ENCODE assay signal across 16 cellular contexts in the genomic region with DNA sequence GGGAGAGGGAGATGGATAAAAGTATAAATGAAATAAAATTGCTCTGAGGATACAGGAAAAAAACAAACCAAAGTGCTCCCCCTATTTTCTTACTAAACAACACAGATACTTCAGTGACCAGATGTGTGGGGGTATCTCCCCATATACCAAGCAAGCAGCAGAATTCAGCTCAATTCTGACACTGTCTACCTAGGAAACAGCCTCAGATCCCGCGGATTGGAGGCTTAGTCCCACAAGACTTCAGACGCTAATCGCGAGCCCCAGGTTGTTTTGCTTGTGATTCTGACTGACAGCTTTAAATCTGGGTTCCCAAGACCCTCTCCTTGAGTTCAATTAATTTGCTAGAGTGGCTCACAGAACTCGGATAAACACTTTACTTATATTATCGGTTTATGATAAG. TPM values are rescaled to one million over a fixed set of nuclear protein-coding genes. Genes with fewer than 3 reads are reported as not detected.
DNase-seq lines count a peak whose midpoint lies in the region; ATAC-seq, FAIRE-seq and TF ChIP-seq lines count a peak whose summit lies in the region.
"Had no signal": no experiment of that assay in that cellular context is flagged by ENCODE, and none has a peak within 500 bp of the region (broad histone marks: within the 10 kb centered on the region; RNA-seq: fewer than 3 reads in every experiment).

No MANE protein-coding gene starts in this region.

- intact Hi-C loops in left ventricle myocardium inferior (cut with micrococcal nuclease), result no loop called here
- intact Hi-C loops in left cardiac atrium (cut with DNase I), result loop anchor here in 1 of 2 donors (2.0 kb wide), 1 partner anchor 16 kb away; no protein-coding TSS in a partner anchor
- intact Hi-C loops in kidney (cut with DNase I), result no loop called here
- intact Hi-C loops in vagina (cut with DNase I), result no loop called here

- H3K27ac ChIP-seq in left ventricle myocardium inferior (replicated peaks) (peak overlapping the region; percentile 93), kidney (ENCODE audit: low read depth in 2 of 2, low read length in 2 of 2) (no peak overlapping the region), vagina (peak overlapping the region; percentile 91)
- H3K27ac ChIP-seq: neural progenitor cell had no signal

- ATAC-seq in left cardiac atrium, result no peak
- ATAC-seq: activated T-cell treated with anti-CD3 and anti-CD28 coated beads, Interleukin-2, amount 50 U/mL, for 72 hours had no signal

- FAIRE-seq in kidney (lab: Jason Lieb, UNC), result no peak
- FAIRE-seq: GM12891, GM19239 had no signal

- H3K27me3 ChIP-seq in left ventricle myocardium inferior (ENCODE audit: low read depth) (no peaks in the 10 kb centered on the region), vagina (no peaks in the 10 kb centered on the region)
- H3K27me3 ChIP-seq: neural progenitor cell had no signal

- H3K4me3 ChIP-seq in left ventricle myocardium inferior, result no peak overlapping the region
- H3K4me3 ChIP-seq in kidney (ENCODE audit: low read length in 2 of 2), result no peak overlapping the region
- no peak overlapping the region for H3K4me3 ChIP-seq in vagina
- H3K4me3 ChIP-seq: coronary artery, neural progenitor cell had no signal

- no peak for TF ChIP-seq POLR2A in vagina (IDR thresholded peaks at IDR 0.05)

- H3K9ac ChIP-seq in kidney (ENCODE audit: low read length in 2 of 2), result no peak overlapping the region
- H3K9ac ChIP-seq: neural progenitor cell had no signal

- H3K4me1 ChIP-seq in left ventricle myocardium inferior, result peaks cover 39% of the 10 kb centered on the region
- H3K4me1 ChIP-seq in kidney (ENCODE audit: control insufficient read depth in 1 of 2, insufficient read depth in 1 of 2, low read depth in 1 of 2, low read length in 2 of 2), result peaks cover 21 to 25% of the 10 kb centered on the region in 2 donors
- peaks cover 49% of the 10 kb centered on the region for H3K4me1 ChIP-seq in vagina

- DNase-seq in left ventricle myocardium inferior (no peak), left cardiac atrium (no peak), SK-N-DZ (ENCODE audit: low spot score) (peak; percentile 50), kidney (peak; percentile 7), vagina (ENCODE audit: extremely low spot score in 2 of 2) (no peak), SW 1271 (lab: John Stamatoyannopoulos, UW) (no peak), SHP77 (lab: John Stamatoyannopoulos, UW) (no peak)
- DNase-seq in activated CD4-positive, CD25-positive, alpha-beta regulatory T cell treated with anti-CD3 and anti-CD28 coated beads, Interleukin-2, amount 50 U/mL, for 72 hours, result no peak
- DNase-seq: activated T-cell treated with anti-CD3 and anti-CD28 coated beads, Interleukin-2, amount 50 U/mL, for 72 hours; NCI-H1694; stimulated activated CD8-positive, alpha-beta memory T cell treated with anti-CD3 and anti-CD28 coated beads, Interleukin-4, amount 100 ng/mL, for 48 hours; substantia nigra had no signal

- H3K9me3 ChIP-seq in left ventricle myocardium inferior (replicated peaks) (no peaks in the 10 kb centered on the region), kidney (ENCODE audit: control insufficient read depth in 1 of 2, low read length in 2 of 2) (no peaks in the 10 kb centered on the region), vagina (no peaks in the 10 kb centered on the region)

- no peaks in the 10 kb centered on the region for H3K36me3 ChIP-seq in left ventricle myocardium inferior
- H3K36me3 ChIP-seq in kidney (ENCODE audit: control insufficient read depth in 1 of 2, insufficient read depth in 2 of 2, low read length in 2 of 2), result no peaks in the 10 kb centered on the region
- H3K36me3 ChIP-seq in vagina, result no peaks in the 10 kb centered on the region
- H3K36me3 ChIP-seq: neural progenitor cell had no signal

- TF ChIP-seq CTCF in left ventricle myocardium inferior (IDR thresholded peaks at IDR 0.05; ENCODE audit: borderline replicate concordance) (no peak), kidney (IDR thresholded peaks at IDR 0.05; ENCODE audit: borderline replicate concordance, extremely low read depth, insufficient read depth) (no peak), vagina (IDR thresholded peaks at IDR 0.05) (no peak)

RNA-seq across cellular contexts. Expression of a gene that starts 17.3 kb away (rescaled TPM):
- total RNA-seq in left ventricle myocardium inferior (78.0 TPM), left cardiac atrium (100 to 1,000 TPM in 1 of 2 donors, 10 to 100 TPM in 1; 99.0 to 103 TPM), kidney (171 TPM), vagina (1,179 TPM)
- 39.1 and 52.8 TPM in 2 replicates for polyA plus RNA-seq in SK-N-DZ (2014; cell fraction: cytosol; rRNA removed)
- polyA plus RNA-seq in SK-N-DZ (2014; cell fraction: nucleus; rRNA removed), result 109 and 143 TPM in 2 replicates
- 131 TPM for polyA plus RNA-seq in kidney (ENCODE audit: insufficient read depth, low read depth, low replicate concordance)

Comparison
In these comparisons a context has a peak if more than half of its experiments do, and no peak if none do; other contexts are left out.
1. DNase-seq: peak in SK-N-DZ (single experiment) and kidney (single experiment); none in left ventricle myocardium inferior (single experiment), left cardiac atrium (single experiment), vagina (0 of 2), activated CD4-positive, CD25-positive, alpha-beta regulatory T cell treated with anti-CD3 and anti-CD28 coated beads, Interleukin-2, amount 50 U/mL, for 72 hours (single experiment), SW 1271 (0 of 2) and SHP77 (0 of 2).
2. H3K27ac ChIP-seq: peak in left ventricle myocardium inferior (single experiment) and vagina (single experiment); none in kidney (0 of 2).